11 cellular contexts compared by ENCODE assay signal in the genomic region with DNA sequence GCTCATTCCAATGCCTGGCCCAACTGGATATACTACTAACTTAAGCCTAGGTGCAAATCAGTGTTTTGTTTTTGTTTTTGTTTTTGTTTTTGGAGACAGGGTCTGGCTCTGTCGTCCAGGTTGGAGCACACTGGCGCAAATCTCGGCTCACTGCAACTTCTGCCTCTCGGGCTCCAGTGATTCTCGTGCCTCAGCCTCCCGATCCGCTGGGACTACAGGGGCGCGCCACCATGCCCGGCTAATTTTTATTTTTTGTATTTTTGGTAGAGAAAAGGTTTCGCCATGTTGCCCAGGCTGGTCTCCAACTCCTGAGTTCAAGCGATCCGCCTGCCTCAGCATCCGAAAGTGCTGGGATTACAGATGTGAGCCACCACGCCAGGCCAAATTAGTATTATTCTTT. TPM values are rescaled to one million over a fixed set of nuclear protein-coding genes. Genes with fewer than 3 reads are reported as not detected.
DNase-seq lines count a peak whose midpoint lies in the region; ATAC-seq and TF ChIP-seq lines count a peak whose summit lies in the region.
"Had no signal": no experiment of that assay in that cellular context is flagged by ENCODE, and none has a peak within 500 bp of the region (broad histone marks: within the 10 kb centered on the region; RNA-seq: fewer than 3 reads in every experiment).

No MANE protein-coding gene starts in this region.

- peaks cover 14% of the 10 kb centered on the region for H3K36me3 Mint-ChIP-seq in activated naive CD8-positive, alpha-beta T cell treated with anti-CD3 and anti-CD28 coated beads, Interleukin-2, amount 10 ng/mL, durations not matched to agents 7 days and 5 days
- H3K36me3 Mint-ChIP-seq in type B pancreatic cell = peaks cover 19% of the 10 kb centered on the region

- no peaks in the 10 kb centered on the region for H3K9me3 Mint-ChIP-seq in activated naive CD8-positive, alpha-beta T cell treated with anti-CD3 and anti-CD28 coated beads, Interleukin-2, amount 10 ng/mL, durations not matched to agents 7 days and 5 days
- H3K9me3 Mint-ChIP-seq in type B pancreatic cell = no peaks in the 10 kb centered on the region

- ATAC-seq in heart left ventricle (no peak), lower lobe of right lung (no peak)
- ATAC-seq in activated naive CD8-positive, alpha-beta T cell treated with anti-CD3 and anti-CD28 coated beads, Interleukin-2, amount 10 ng/mL, durations not matched to agents 7 days and 5 days (ENCODE audit: low read depth) = no peak

- TF ChIP-seq CTCF in heart left ventricle (IDR thresholded peaks at IDR 0.05) (no peak), lower lobe of right lung (IDR thresholded peaks at IDR 0.05) (no peak), type B pancreatic cell (conservative IDR thresholded peaks at IDR 0.05) (no peak)

- H3K4me3 Mint-ChIP-seq in activated naive CD8-positive, alpha-beta T cell treated with anti-CD3 and anti-CD28 coated beads, Interleukin-2, amount 10 ng/mL, durations not matched to agents 7 days and 5 days = peak overlapping the region; percentile 38
- peak overlapping the region; percentile 80 for H3K4me3 Mint-ChIP-seq in type B pancreatic cell

- H3K4me1 ChIP-seq in heart left ventricle (peaks cover 6 to 56% (median 39%) of the 10 kb centered on the region in 12 donors), lower lobe of right lung (peaks cover 50% of the 10 kb centered on the region)

- H3K27me3 Mint-ChIP-seq in activated naive CD8-positive, alpha-beta T cell treated with anti-CD3 and anti-CD28 coated beads, Interleukin-2, amount 10 ng/mL, durations not matched to agents 7 days and 5 days = no peaks in the 10 kb centered on the region
- H3K27me3 Mint-ChIP-seq in type B pancreatic cell = no peaks in the 10 kb centered on the region

- H3K4me1 Mint-ChIP-seq in activated naive CD8-positive, alpha-beta T cell treated with anti-CD3 and anti-CD28 coated beads, Interleukin-2, amount 10 ng/mL, durations not matched to agents 7 days and 5 days = peaks cover 27% of the 10 kb centered on the region
- peaks cover 28% of the 10 kb centered on the region for H3K4me1 Mint-ChIP-seq in type B pancreatic cell (ENCODE audit: unreplicated experiment)

- H3K9me3 ChIP-seq in heart left ventricle (no peaks in the 10 kb centered on the region), lower lobe of right lung (no peaks in the 10 kb centered on the region)

- peaks cover 0 to 29% (median 13%) of the 10 kb centered on the region in 9 donors for H3K36me3 ChIP-seq in heart left ventricle
- H3K36me3 ChIP-seq in lower lobe of right lung = peaks cover 17% of the 10 kb centered on the region

- TF ChIP-seq POLR2A in heart left ventricle (IDR thresholded peaks at IDR 0.05) = no peak

- WGBS in heart left ventricle, 4 donors = 92 to 95% (median 94%) methylated on average over 15 of the region's 15 CpGs

- H3K27me3 ChIP-seq in heart left ventricle = no peaks in the 10 kb centered on the region
- no peaks in the 10 kb centered on the region for H3K27me3 ChIP-seq in lower lobe of right lung (ENCODE audit: low read depth)

- POLR2A ChIA-PET in activated naive CD8-positive, alpha-beta T cell treated with anti-CD3 and anti-CD28 coated beads, Interleukin-2, amount 10 ng/mL, durations not matched to agents 7 days and 5 days (lab: Charles Lee) = interaction anchor here (2.1 to 2.3 kb wide), 3 partner anchors 131 to 247 kb away, joined by 11 to 20 read pairs (median 13); a partner anchor contains a TSS

- peak overlapping the region in 5 of 12 donors; percentile 94 to 99 (median 97) for H3K27ac ChIP-seq in heart left ventricle
- no peak overlapping the region for H3K27ac ChIP-seq in lower lobe of right lung

- H3K4me3 ChIP-seq in heart left ventricle (peak overlapping the region in 11 of 12 donors; percentile 59 to 99 (median 83)), lower lobe of right lung (peak overlapping the region; percentile 80)

- no peak for DNase-seq in heart left ventricle
- no peak for DNase-seq in cardiac septum (ENCODE audit: low spot score)
- DNase-seq in activated naive CD8-positive, alpha-beta T cell treated with anti-CD3 and anti-CD28 coated beads, Interleukin-2, amount 10 ng/mL, durations not matched to agents 7 days and 5 days = no peak
- no peak for DNase-seq in lower lobe of right lung
- no peak for DNase-seq in type B pancreatic cell (ENCODE audit: extremely low spot score, unreplicated experiment)
- no peak for DNase-seq in D341Med (ENCODE audit: low spot score)
- no peak for DNase-seq in NCI-H1092 treated with DMSO at 0.1 percent for 48 hours (lab: John Stamatoyannopoulos, UW)
- DNase-seq in NCI-H2107 treated with DMSO at 0.1 percent for 48 hours (lab: John Stamatoyannopoulos, UW; ENCODE audit: unreplicated experiment) = no peak
- DNase-seq: foreskin melanocyte; stimulated activated CD4-positive, alpha-beta T cell treated with anti-CD3 and anti-CD28 coated beads, Interleukin-1b, Interleukin-23, amount 100 ng/mL, for 48 hours; T1000 had no signal

- no peak overlapping the region for H3K27ac Mint-ChIP-seq in activated naive CD8-positive, alpha-beta T cell treated with anti-CD3 and anti-CD28 coated beads, Interleukin-2, amount 10 ng/mL, durations not matched to agents 7 days and 5 days
- no peak overlapping the region for H3K27ac Mint-ChIP-seq in type B pancreatic cell

- intact Hi-C loops in heart left ventricle (cut with DNase I) (loop anchor here in 1 of 10 donors (10.0 kb wide), 2 partner anchors 79 to 239 kb away; a partner anchor contains a TSS), cardiac septum (cut with DNase I) (no loop called here), lower lobe of right lung (cut with DNase I) (no loop called here)

RNA-seq across cellular contexts. Expression of a gene that starts 1.6 kb away (rescaled TPM):
- total RNA-seq in heart left ventricle (10 to 100 TPM; 46.6 to 77.1 (median 65.0) TPM), cardiac septum (61.6 TPM), lower lobe of right lung (41.3 TPM), type B pancreatic cell (ENCODE audit: low replicate concordance) (34.8 and 42.4 TPM in 2 replicates)
- 10 to 100 TPM; 29.0 to 49.3 TPM for polyA plus RNA-seq in heart left ventricle
- 10 to 100 TPM; 41.7 to 42.2 TPM for total RNA-seq in activated naive CD8-positive, alpha-beta T cell treated with anti-CD3 and anti-CD28 coated beads, Interleukin-2, amount 10 ng/mL, durations not matched to agents 7 days and 5 days
